Comparison of ENCODE assay signal across 24 cellular contexts in genomic region chr22:23408321-23408720, GRCh38.
"Had no signal": no experiment of that assay in that cellular context is flagged by ENCODE, and none has a peak within 500 bp of the region (broad histone marks: within the 10 kb centered on the region; RNA-seq: fewer than 3 reads in every experiment).

No MANE protein-coding gene starts in this region.

- H3K4me2 ChIP-seq: hepatocyte had no signal

- H3K27me3 ChIP-seq: hepatocyte, sigmoid colon, uterus had no signal

- H2AFZ ChIP-seq: hepatocyte, parathyroid adenoma had no signal

- H3K9me3 ChIP-seq: esophagus muscularis mucosa, sigmoid colon, uterus had no signal

- H3K4me1 ChIP-seq: esophagus muscularis mucosa, parathyroid adenoma, psoas muscle, sigmoid colon, uterus had no signal

- H3K36me3 ChIP-seq: esophagus muscularis mucosa, sigmoid colon, uterus had no signal

- H3K27ac ChIP-seq: esophagus muscularis mucosa, hepatocyte, parathyroid adenoma, psoas muscle, sigmoid colon, uterus had no signal

- H3K9ac ChIP-seq: parathyroid adenoma had no signal

- ATAC-seq: activated naive CD4-positive, alpha-beta T cell treated with anti-CD3 and anti-CD28 coated beads, Interleukin-2, amount 50 U/mL, for 72 hours; activated T-cell treated with anti-CD3 and anti-CD28 coated beads, Interleukin-2, amount 50 U/mL, for 72 hours; left cardiac atrium; left ventricle myocardium superior; naive thymus-derived CD4-positive, alpha-beta T cell; psoas muscle; stimulated activated effector memory CD8-positive, alpha-beta T cell treated with anti-CD3 and anti-CD28 coated beads, Interleukin-12 subunit alpha, Interleukin-12 subunit beta, amount 100 ng/mL, for 72 hours; stimulated activated naive CD8-positive, alpha-beta T cell treated with anti-CD3 and anti-CD28 coated beads, Interleukin-15, amount 100 ng/mL, for 72 hours had no signal

- DNase-seq: activated CD4-positive, alpha-beta T cell treated with anti-CD3 and anti-CD28 coated beads for 4 hours; activated CD4-positive, alpha-beta T cell treated with anti-CD3 and anti-CD28 coated beads, Interleukin-2, amount 50 U/mL, for 4 hours; activated naive CD4-positive, alpha-beta T cell; activated T-cell treated with anti-CD3 and anti-CD28 coated beads for 4 hours; activated T-cell treated with anti-CD3 and anti-CD28 coated beads, Interleukin-2, amount 50 U/mL, for 72 hours; dermis blood vessel endothelial cell; effector CD4-positive, alpha-beta T cell; left cardiac atrium; left ventricle myocardium superior; midbrain; naive thymus-derived CD4-positive, alpha-beta T cell; occipital lobe; psoas muscle; sigmoid colon; small intestine; stimulated activated CD4-positive, alpha-beta T cell treated with anti-CD3 and anti-CD28 coated beads, Interleukin-4, amount 100 ng/mL, for 24 hours; stimulated activated naive CD8-positive, alpha-beta T cell treated with anti-CD3 and anti-CD28 coated beads, Interleukin-15, amount 100 ng/mL, for 72 hours; substantia nigra; uterus had no signal

- H3K4me3 ChIP-seq: esophagus muscularis mucosa, hepatocyte, psoas muscle, sigmoid colon, uterus had no signal

- H3K79me2 ChIP-seq: hepatocyte, parathyroid adenoma had no signal
